ENCODE assay signal across 14 cellular contexts in the genomic region with DNA sequence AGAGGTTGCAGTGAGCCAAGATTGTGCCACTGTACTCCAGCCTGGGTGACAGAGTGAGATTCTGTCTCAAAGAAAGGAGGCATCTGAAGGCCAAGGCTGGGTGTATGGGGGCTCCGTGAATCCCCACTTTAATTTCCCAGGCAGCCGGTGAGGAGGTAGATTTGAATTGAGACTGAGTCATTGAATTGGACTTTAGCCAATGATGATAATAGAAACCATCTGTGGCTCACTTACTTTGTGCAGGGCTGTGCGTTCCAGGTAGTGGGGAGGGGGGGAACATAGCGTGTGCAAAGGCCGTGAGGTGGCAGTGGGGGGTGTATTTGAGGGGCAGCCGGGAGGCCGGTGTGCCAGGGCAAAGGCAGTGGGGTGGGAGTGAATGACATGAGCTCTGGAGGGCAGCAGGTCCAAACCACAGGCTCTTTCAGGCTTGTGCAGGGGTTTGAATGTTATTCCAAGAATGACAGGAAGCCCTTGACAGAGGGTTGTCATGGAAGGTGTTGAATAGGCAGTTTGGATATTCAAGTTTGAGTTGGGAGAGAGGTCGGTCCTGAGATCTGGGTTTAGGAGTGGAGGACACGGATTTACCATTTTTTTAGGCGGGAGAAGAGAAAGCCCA. TPM values are rescaled to one million over a fixed set of nuclear protein-coding genes. Genes with fewer than 3 reads are reported as not detected.
DNase-seq lines count a peak whose midpoint lies in the region; ATAC-seq, FAIRE-seq and TF ChIP-seq lines count a peak whose summit lies in the region.
"Had no signal": no experiment of that assay in that cellular context is flagged by ENCODE, and none has a peak within 500 bp of the region (broad histone marks: within the 10 kb centered on the region; RNA-seq: fewer than 3 reads in every experiment).

No MANE protein-coding gene starts in this region.

- TF ChIP-seq EP300 in A549 (IDR thresholded peaks at IDR 0.05), result no peak

- DNase-seq in A549 (ENCODE audit: low read depth in 1 of 2, low spot score in 1 of 2) (no peak), HFFc6 (peak; percentile 44), foreskin keratinocyte (peak in 1 of 2 donors; percentile 66), natural killer cell (no peak)
- DNase-seq in stimulated activated CD4-positive, alpha-beta T cell treated with anti-CD3 and anti-CD28 coated beads, Interleukin-4, amount 100 ng/mL, for 4 hours, result no peak
- DNase-seq: activated CD4-positive, alpha-beta T cell treated with anti-CD3 and anti-CD28 coated beads for 48 hours; activated naive CD4-positive, alpha-beta T cell treated with anti-CD3 and anti-CD28 coated beads, Interleukin-2, amount 50 U/mL, for 16 hours; islet precursor cell; SIG-M5 had no signal

- no peak for FAIRE-seq in A549 (lab: Jason Lieb, UNC)

- CTCF ChIA-PET in A549 (lab: Yijun Ruan, JAX), result no interaction called here

- no peak overlapping the region for H3K4me2 ChIP-seq in A549
- H3K4me2 ChIP-seq: BLaER1 had no signal

- POLR2A ChIA-PET in A549 (lab: Yijun Ruan, JAX), result no interaction called here

- H3K4me1 Mint-ChIP-seq in HFFc6 (ENCODE audit: low read depth) (peaks cover 10% of the 10 kb centered on the region), natural killer cell (no peaks in the 10 kb centered on the region)

- peaks cover 21% of the 10 kb centered on the region for H3K27me3 Mint-ChIP-seq in HFFc6 (ENCODE audit: insufficient read depth)
- peaks cover 0 to 5% of the 10 kb centered on the region in 2 donors for H3K27me3 Mint-ChIP-seq in natural killer cell (ENCODE audit: low read depth in 2 of 2)

- peaks cover 4% of the 10 kb centered on the region; the same call in 2 of the 3 replicates for H3K4me1 ChIP-seq in A549
- H3K4me1 ChIP-seq in foreskin keratinocyte, result peaks cover 4% of the 10 kb centered on the region
- H3K4me1 ChIP-seq: BLaER1 had no signal

- ATAC-seq in A549 (peak; percentile 41 to 59; a peak in 4 of 6 replicates), SK-N-SH treated with all-trans-retinoic acid at 6 μM for 48 hours (peak; percentile 86), foreskin keratinocyte (peak; percentile 64), natural killer cell (no peak), GM18505 (IDR thresholded peaks at IDR 0.05; ENCODE audit: unreplicated experiment) (no peak), HG03457 (IDR thresholded peaks at IDR 0.05; ENCODE audit: unreplicated experiment) (no peak)

- intact Hi-C loops in natural killer cell (cut with micrococcal nuclease), result no loop called here

- TF ChIP-seq CTCF in A549 (IDR thresholded peaks at IDR 0.05) (no peak), HFFc6 (IDR thresholded peaks at IDR 0.05) (no peak), foreskin keratinocyte (conservative IDR thresholded peaks at IDR 0.05) (no peak), natural killer cell (IDR thresholded peaks at IDR 0.05) (no peak)

- no peak overlapping the region for H3K27ac ChIP-seq in A549
- no peak overlapping the region for H3K27ac ChIP-seq in foreskin keratinocyte
- H3K27ac ChIP-seq: BLaER1, vagina had no signal

- TF ChIP-seq RAD21 in A549 (conservative IDR thresholded peaks at IDR 0.05 in 1 of 2, IDR thresholded peaks at IDR 0.05 in 1 of 2), result no peak

- H3K27me3 ChIP-seq in foreskin keratinocyte, result no peaks in the 10 kb centered on the region
- H3K27me3 ChIP-seq: vagina had no signal

- TF ChIP-seq POLR2A in A549 (IDR thresholded peaks at IDR 0.05; ENCODE audit: low read length) (no peak), GM18505 (IDR thresholded peaks at IDR 0.05; ENCODE audit: borderline replicate concordance, extremely low read depth, insufficient read depth, insufficient read length) (no peak)

- no peak overlapping the region for H3K4me3 ChIP-seq in A549
- H3K4me3 ChIP-seq: BLaER1, vagina had no signal

- no peak overlapping the region for H3K27ac Mint-ChIP-seq in HFFc6
- no peak overlapping the region for H3K27ac Mint-ChIP-seq in natural killer cell

- H3K9me3 ChIP-seq in A549, result no peaks in the 10 kb centered on the region
- H3K9me3 ChIP-seq: vagina had no signal

- H3K36me3 Mint-ChIP-seq in HFFc6 (ENCODE audit: low read depth) (no peaks in the 10 kb centered on the region), natural killer cell (no peaks in the 10 kb centered on the region)

- 68% methylated on average over 8 of the region's 10 CpGs for WGBS in A549 (ENCODE audit: missing lambda C conversion rate)

- no peak overlapping the region for H3K4me3 Mint-ChIP-seq in HFFc6
- H3K4me3 Mint-ChIP-seq in natural killer cell, result no peak overlapping the region

- H3K9me3 Mint-ChIP-seq in HFFc6, result no peaks in the 10 kb centered on the region
- H3K9me3 Mint-ChIP-seq in natural killer cell, result no peaks in the 10 kb centered on the region

TF ChIP-seq in A549, 52 proteins besides CTCF, POLR2A, EP300 and RAD21 (continues in another document):
- TF ChIP-seq, protein P1, sequence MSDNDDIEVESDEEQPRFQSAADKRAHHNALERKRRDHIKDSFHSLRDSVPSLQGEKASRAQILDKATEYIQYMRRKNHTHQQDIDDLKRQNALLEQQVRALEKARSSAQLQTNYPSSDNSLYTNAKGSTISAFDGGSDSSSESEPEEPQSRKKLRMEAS (IDR thresholded peaks at IDR 0.05), result no peak
- TF ChIP-seq RFX5 (IDR thresholded peaks at IDR 0.05) (no peak), JUNB (IDR thresholded peaks at IDR 0.05) (no peak), CBX2 (IDR thresholded peaks at IDR 0.05; ENCODE audit: borderline replicate concordance, low read depth) (no peak), CHD4 (IDR thresholded peaks at IDR 0.05; ENCODE audit: borderline replicate concordance) (no peak), FOXS1 (CRISPR knock-in tag; IDR thresholded peaks at IDR 0.05) (no peak), NPAS2 (CRISPR knock-in tag; IDR thresholded peaks at IDR 0.05; ENCODE audit: borderline replicate concordance) (no peak)
- TF ChIP-seq, protein P2, sequence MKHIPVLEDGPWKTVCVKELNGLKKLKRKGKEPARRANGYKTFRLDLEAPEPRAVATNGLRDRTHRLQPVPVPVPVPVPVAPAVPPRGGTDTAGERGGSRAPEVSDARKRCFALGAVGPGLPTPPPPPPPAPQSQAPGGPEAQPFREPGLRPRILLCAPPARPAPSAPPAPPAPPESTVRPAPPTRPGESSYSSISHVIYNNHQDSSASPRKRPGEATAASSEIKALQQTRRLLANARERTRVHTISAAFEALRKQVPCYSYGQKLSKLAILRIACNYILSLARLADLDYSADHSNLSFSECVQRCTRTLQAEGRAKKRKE (CRISPR knock-in tag; IDR thresholded peaks at IDR 0.05; ENCODE audit: low read depth), result no peak

TF ChIP-seq in SK-N-SH treated with all-trans-retinoic acid at 6 μM for 48 hours, 23 proteins besides CTCF, POLR2A, EP300 and RAD21 (continues in another document):
- TF ChIP-seq ESRRG (CRISPR knock-in tag; IDR thresholded peaks at IDR 0.05), result no peak
- TF ChIP-seq, protein P3, sequence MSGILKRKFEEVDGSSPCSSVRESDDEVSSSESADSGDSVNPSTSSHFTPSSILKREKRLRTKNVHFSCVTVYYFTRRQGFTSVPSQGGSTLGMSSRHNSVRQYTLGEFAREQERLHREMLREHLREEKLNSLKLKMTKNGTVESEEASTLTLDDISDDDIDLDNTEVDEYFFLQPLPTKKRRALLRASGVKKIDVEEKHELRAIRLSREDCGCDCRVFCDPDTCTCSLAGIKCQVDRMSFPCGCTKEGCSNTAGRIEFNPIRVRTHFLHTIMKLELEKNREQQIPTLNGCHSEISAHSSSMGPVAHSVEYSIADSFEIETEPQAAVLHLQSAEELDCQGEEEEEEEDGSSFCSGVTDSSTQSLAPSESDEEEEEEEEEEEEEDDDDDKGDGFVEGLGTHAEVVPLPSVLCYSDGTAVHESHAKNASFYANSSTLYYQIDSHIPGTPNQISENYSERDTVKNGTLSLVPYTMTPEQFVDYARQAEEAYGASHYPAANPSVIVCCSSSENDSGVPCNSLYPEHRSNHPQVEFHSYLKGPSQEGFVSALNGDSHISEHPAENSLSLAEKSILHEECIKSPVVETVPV (CRISPR knock-in tag; IDR thresholded peaks at IDR 0.05), result no peak
- TF ChIP-seq, protein P4, sequence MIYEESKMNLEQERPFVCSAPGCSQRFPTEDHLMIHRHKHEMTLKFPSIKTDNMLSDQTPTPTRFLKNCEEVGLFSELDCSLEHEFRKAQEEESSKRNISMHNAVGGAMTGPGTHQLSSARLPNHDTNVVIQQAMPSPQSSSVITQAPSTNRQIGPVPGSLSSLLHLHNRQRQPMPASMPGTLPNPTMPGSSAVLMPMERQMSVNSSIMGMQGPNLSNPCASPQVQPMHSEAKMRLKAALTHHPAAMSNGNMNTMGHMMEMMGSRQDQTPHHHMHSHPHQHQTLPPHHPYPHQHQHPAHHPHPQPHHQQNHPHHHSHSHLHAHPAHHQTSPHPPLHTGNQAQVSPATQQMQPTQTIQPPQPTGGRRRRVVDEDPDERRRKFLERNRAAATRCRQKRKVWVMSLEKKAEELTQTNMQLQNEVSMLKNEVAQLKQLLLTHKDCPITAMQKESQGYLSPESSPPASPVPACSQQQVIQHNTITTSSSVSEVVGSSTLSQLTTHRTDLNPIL (CRISPR knock-in tag; IDR thresholded peaks at IDR 0.05; ENCODE audit: low read depth), result no peak

RNA-seq across cellular contexts. Expression of a gene that starts 6.1 kb away (rescaled TPM):
- polyA plus RNA-seq in A549 (2011; rRNA removed) (3.3 and 3.8 TPM in 2 replicates), A549 (2017; fragmentation: RNase III; extraction: RNeasy Plus Mini Kit Qiagen cat#74134 plus additional on column Dnase treatment) (1.2 to 1.5 TPM (median 1.4 TPM) in 3 replicates), foreskin keratinocyte (14.8 and 16.2 TPM in 2 replicates)
- 4.6 and 5.2 TPM in 2 replicates for polyA plus RNA-seq in A549 (2012; cell fraction: cytosol; rRNA removed)
- polyA plus RNA-seq in A549 (2012; cell fraction: nucleus; rRNA removed), result 16.2 and 18.8 TPM in 2 replicates
- polyA minus RNA-seq in A549 (2011; rRNA and poly(A)+ RNA removed), result 2.9 and 3.6 TPM in 2 replicates
- total RNA-seq in HFFc6 (2021; fragmentation: NEBNext Ultra II Directional; extraction: Animal tissue kit (Norgen Biotek cat#: 25700)), result not detected
- total RNA-seq in foreskin keratinocyte (15.8 and 16.5 TPM in 2 replicates), natural killer cell (10 to 100 TPM; 23.6 to 32.6 (median 26.5) TPM)

RNA-seq across cellular contexts. Expression of a gene that starts 56.5 kb away (rescaled TPM):
- polyA plus RNA-seq in A549 (2011; rRNA removed), result 7.1 and 8.5 TPM in 2 replicates
- 14.8 and 25.1 TPM in 2 replicates for polyA plus RNA-seq in A549 (2012; cell fraction: cytosol; rRNA removed)
- 35.0 and 39.1 TPM in 2 replicates for polyA plus RNA-seq in A549 (2012; cell fraction: nucleus; rRNA removed)
- 15.7 to 19.5 TPM (median 17.7 TPM) in 3 replicates for polyA plus RNA-seq in A549 (2017; fragmentation: RNase III; extraction: RNeasy Plus Mini Kit Qiagen cat#74134 plus additional on column Dnase treatment)
- polyA minus RNA-seq in A549 (2011; rRNA and poly(A)+ RNA removed), result 9.0 and 12.0 TPM in 2 replicates
- 10 to 100 TPM in 1 of 6 experiments, 1 to 10 TPM in 5; 4.6 to 12.7 (median 5.2) TPM for total RNA-seq in HFFc6 (2021; fragmentation: NEBNext Ultra II Directional; extraction: Animal tissue kit (Norgen Biotek cat#: 25700))
- 12.2 and 13.8 TPM in 2 replicates for total RNA-seq in foreskin keratinocyte
- 18.4 and 18.5 TPM in 2 replicates for polyA plus RNA-seq in foreskin keratinocyte
- total RNA-seq in natural killer cell, result 100 to 1,000 TPM in 1 of 3 donors, 10 to 100 TPM in 2; 92.6 to 133 (median 93.4) TPM

Comparison
In these comparisons a context has a peak if more than half of its experiments do, and no peak if none do; other contexts are left out.
1. ATAC-seq: peak in A549 (2 of 2), SK-N-SH treated with all-trans-retinoic acid at 6 μM for 48 hours (single experiment) and foreskin keratinocyte (single experiment); none in natural killer cell (0 of 3), GM18505 (single experiment) and HG03457 (single experiment).
2. RNA of a gene that starts 6.1 kb away (total RNA-seq): 23.6 to 32.6 TPM in natural killer cell and 15.8 to 16.5 TPM in foreskin keratinocyte; not detected in HFFc6; every median in the first group is over 10 times any median in the second.